Comparison of ENCODE assay signal across 10 cellular contexts in the genomic region with DNA sequence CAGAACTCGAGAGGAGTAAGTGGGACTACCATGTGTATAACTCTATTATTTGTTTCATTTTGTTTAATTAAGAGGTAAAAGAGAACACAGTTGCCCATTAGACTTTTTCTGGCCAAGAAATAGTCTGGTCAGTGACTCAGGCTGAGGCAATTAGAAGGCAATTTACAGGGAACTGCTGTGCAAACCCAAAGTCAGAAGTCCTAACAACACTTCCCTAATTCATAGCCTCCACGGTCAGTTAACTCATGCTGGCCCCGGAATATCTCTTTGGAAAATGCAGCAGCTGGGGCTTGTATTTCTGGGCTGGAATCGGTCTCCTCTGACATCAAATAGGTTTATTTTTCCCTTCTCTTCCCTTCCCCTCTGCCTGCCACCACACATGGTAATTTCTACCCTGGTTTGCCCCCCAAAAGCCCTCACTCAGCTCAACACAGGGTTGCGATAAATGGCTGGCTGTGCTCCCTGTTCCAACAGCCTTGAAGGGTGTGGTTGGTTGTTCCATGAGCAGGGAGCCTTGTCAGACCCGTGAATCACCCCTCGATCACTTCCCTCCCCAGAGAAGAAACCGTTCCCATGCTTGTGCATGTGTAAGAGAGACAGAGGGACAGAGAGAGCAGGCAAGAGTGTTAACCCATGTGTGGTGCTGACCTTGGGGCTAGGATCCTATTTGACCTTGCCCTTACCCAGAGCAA. TPM values are rescaled to one million over a fixed set of nuclear protein-coding genes. Genes with fewer than 3 reads are reported as not detected.
DNase-seq lines count a peak whose midpoint lies in the region; ATAC-seq and TF ChIP-seq lines count a peak whose summit lies in the region.
"Had no signal": no experiment of that assay in that cellular context is flagged by ENCODE, and none has a peak within 500 bp of the region (broad histone marks: within the 10 kb centered on the region; RNA-seq: fewer than 3 reads in every experiment).

No MANE protein-coding gene starts in this region.

- H3K4me3 Mint-ChIP-seq in CD14-positive monocyte = peak overlapping the region in 1 of 2 donors; percentile 40
- H3K4me3 Mint-ChIP-seq in T-helper 17 cell = no peak overlapping the region
- no peak overlapping the region for H3K4me3 Mint-ChIP-seq in naive thymus-derived CD8-positive, alpha-beta T cell

- H3K4me1 Mint-ChIP-seq in CD14-positive monocyte (peaks cover 50% of the 10 kb centered on the region), T-helper 17 cell (peaks cover 22% of the 10 kb centered on the region)
- H3K4me1 Mint-ChIP-seq in naive thymus-derived CD8-positive, alpha-beta T cell = peaks cover 18 to 36% (median 31%) of the 10 kb centered on the region in 4 donors

- H3K9me3 Mint-ChIP-seq in CD14-positive monocyte = peaks cover 0 to 6% (median 3%) of the 10 kb centered on the region in 7 donors
- H3K9me3 Mint-ChIP-seq in naive thymus-derived CD8-positive, alpha-beta T cell = no peaks in the 10 kb centered on the region

- H3K27me3 Mint-ChIP-seq in CD14-positive monocyte (ENCODE audit: low read depth in 3 of 3) = peaks cover 18 to 40% (median 23%) of the 10 kb centered on the region in 3 donors
- H3K27me3 Mint-ChIP-seq in T-helper 17 cell = peaks cover 45% of the 10 kb centered on the region
- H3K27me3 Mint-ChIP-seq in naive thymus-derived CD8-positive, alpha-beta T cell = peaks cover 20 to 50% (median 26%) of the 10 kb centered on the region in 5 donors

- no peaks in the 10 kb centered on the region for H3K27me3 ChIP-seq in RWPE2 (ENCODE audit: insufficient read depth, poor library complexity, severe bottlenecking)

- POLR2A ChIA-PET in naive thymus-derived CD8-positive, alpha-beta T cell (lab: Charles Lee) = no interaction called here

- DNase-seq in CD14-positive monocyte (ENCODE audit: low spot score) (no peak), RWPE2 (ENCODE audit: low spot score) (no peak), fibroblast of peridontal ligament (ENCODE audit: extremely low read depth) (peak; percentile 88), posterior vena cava (ENCODE audit: low spot score) (peak; percentile 84), cerebellar cortex (ENCODE audit: low spot score) (no peak), putamen (ENCODE audit: low spot score) (no peak), T-helper 17 cell (no peak)
- DNase-seq in naive thymus-derived CD8-positive, alpha-beta T cell = no peak
- DNase-seq: activated CD4-positive, alpha-beta T cell treated with anti-CD3 and anti-CD28 coated beads, Interleukin-2, amount 50 U/mL, for 4 hours; NCI-H187 treated with DMSO at 0.1 percent for 48 hours had no signal

- H3K4me1 ChIP-seq in RWPE2 (ENCODE audit: insufficient read depth, poor library complexity, severe bottlenecking) = peaks cover 45% of the 10 kb centered on the region

- H3K27ac Mint-ChIP-seq in CD14-positive monocyte = peak overlapping the region in 5 of 7 donors; percentile 13 to 73 (median 39)
- no peak overlapping the region for H3K27ac Mint-ChIP-seq in T-helper 17 cell
- no peak overlapping the region for H3K27ac Mint-ChIP-seq in naive thymus-derived CD8-positive, alpha-beta T cell

- peak overlapping the region; percentile 89 for H3K27ac ChIP-seq in RWPE2 (ENCODE audit: poor library complexity, severe bottlenecking)

- ATAC-seq in RWPE2 (ENCODE audit: low read depth) (peak; percentile 74), T-helper 17 cell (no peak)
- no peak for ATAC-seq in naive thymus-derived CD8-positive, alpha-beta T cell

- TF ChIP-seq CTCF in CD14-positive monocyte (IDR thresholded peaks at IDR 0.05) (no peak), RWPE2 (IDR thresholded peaks at IDR 0.05; ENCODE audit: poor library complexity, severe bottlenecking) (no peak)

- no peaks in the 10 kb centered on the region for H3K9me3 ChIP-seq in RWPE2 (ENCODE audit: severe bottlenecking)
- H3K9me3 ChIP-seq in T-helper 17 cell (ENCODE audit: control insufficient read depth, low read length, poor library complexity, severe bottlenecking) = no peaks in the 10 kb centered on the region

- intact Hi-C loops in CD14-positive monocyte (cut with micrococcal nuclease) (no loop called here), posterior vena cava (cut with DNase I) (loop anchor here in 1 of 2 donors (10.0 kb wide), 1 partner anchor 255 kb away; no protein-coding TSS in a partner anchor)

- H3K36me3 ChIP-seq in RWPE2 (ENCODE audit: low read depth) = peaks cover 37% of the 10 kb centered on the region

- no peak overlapping the region for H3K4me3 ChIP-seq in RWPE2 (ENCODE audit: severe bottlenecking)

- H3K36me3 Mint-ChIP-seq in CD14-positive monocyte (peaks cover 0 to 2% of the 10 kb centered on the region in 2 donors), T-helper 17 cell (ENCODE audit: low read depth) (peaks cover 3% of the 10 kb centered on the region)
- no peaks in the 10 kb centered on the region for H3K36me3 Mint-ChIP-seq in naive thymus-derived CD8-positive, alpha-beta T cell

RNA-seq across cellular contexts. Expression of gene SH3PXD2A, which starts 5.3 kb away (rescaled TPM):
- polyA plus RNA-seq in CD14-positive monocyte = under 1 TPM; 0.01 to 0.05 TPM
- total RNA-seq in posterior vena cava (10 to 100 TPM; 62.6 to 93.6 TPM), T-helper 17 cell (10 to 100 TPM in 1 of 2 donors, 1 to 10 TPM in 1; 7.2 to 10.9 TPM)
- 10 to 100 TPM; 21.5 to 22.4 TPM for total RNA-seq in naive thymus-derived CD8-positive, alpha-beta T cell
- polyA plus RNA-seq in naive thymus-derived CD8-positive, alpha-beta T cell = under 1 TPM; 0.09 to 0.50 (median 0.29) TPM

Comparison
In these comparisons a context has a peak if more than half of its experiments do, and no peak if none do; other contexts are left out.
1. DNase-seq: peak in fibroblast of peridontal ligament (single experiment) and posterior vena cava (single experiment); none in CD14-positive monocyte (single experiment), RWPE2 (single experiment), cerebellar cortex (single experiment), putamen (single experiment), T-helper 17 cell (0 of 3) and naive thymus-derived CD8-positive, alpha-beta T cell (0 of 10).
2. H3K27ac Mint-ChIP-seq: peak in CD14-positive monocyte (5 of 7); none in T-helper 17 cell (single experiment) and naive thymus-derived CD8-positive, alpha-beta T cell (0 of 10).